17 cellular contexts compared by ENCODE assay signal in the genomic region with DNA sequence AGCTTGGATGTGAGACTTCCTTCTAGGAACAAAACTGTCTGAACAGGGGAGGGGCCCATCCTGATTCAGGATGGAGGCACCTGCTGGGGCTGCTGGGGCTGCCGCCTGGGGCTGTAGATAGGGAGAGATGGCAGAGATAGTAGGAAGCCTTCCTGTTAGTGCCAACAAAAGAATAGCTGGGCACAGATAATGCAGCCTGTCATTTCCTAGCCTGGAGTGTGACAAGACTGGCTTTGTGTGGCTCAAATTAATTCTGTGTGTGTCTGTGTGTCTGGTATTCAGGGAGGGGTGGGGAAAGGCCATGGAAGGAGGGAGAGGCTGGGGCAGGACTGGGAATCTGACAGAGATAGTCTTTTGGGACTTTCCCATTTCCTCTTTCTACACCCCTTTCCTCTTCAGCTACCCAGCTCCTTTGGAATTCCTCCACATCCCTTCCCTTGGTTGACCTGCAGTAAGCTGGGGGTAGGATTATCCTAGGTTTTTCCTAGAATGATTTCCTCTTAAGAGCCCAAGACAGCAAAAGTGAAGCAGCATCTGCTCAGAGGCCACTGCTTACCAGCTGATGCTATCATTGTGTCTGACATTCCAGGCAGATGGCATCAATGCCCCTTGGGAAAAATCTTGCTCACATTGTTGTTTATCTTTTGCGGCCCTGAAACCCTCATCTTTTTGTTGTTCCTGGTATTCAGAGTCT.
DNase-seq lines count a peak whose midpoint lies in the region; FAIRE-seq and TF ChIP-seq lines count a peak whose summit lies in the region.
"Had no signal": no experiment of that assay in that cellular context is flagged by ENCODE, and none has a peak within 500 bp of the region (broad histone marks: within the 10 kb centered on the region; RNA-seq: fewer than 3 reads in every experiment).

No MANE protein-coding gene starts in this region.

- H2AFZ ChIP-seq in parathyroid adenoma, result peak overlapping the region; percentile 35

- H3K36me3 Mint-ChIP-seq in CD14-positive monocyte, result no peaks in the 10 kb centered on the region

- no peaks in the 10 kb centered on the region for H3K79me2 ChIP-seq in parathyroid adenoma

- no peaks in the 10 kb centered on the region for H3K4me1 Mint-ChIP-seq in CD14-positive monocyte
- H3K4me1 Mint-ChIP-seq: activated CD4-positive, alpha-beta T cell treated with anti-CD3 and anti-CD28 coated beads, Interleukin-2, amount 10 ng/mL, durations not matched to agents 24 days and 14 days had no signal

- FAIRE-seq in frontal cortex (lab: Jason Lieb, UNC), result no peak
- FAIRE-seq: GM12892, RCC 7860 had no signal

- H3K9ac ChIP-seq in parathyroid adenoma, result no peak overlapping the region

- peaks cover 7% of the 10 kb centered on the region; the same call in 1 of the 2 replicates for H3K4me1 ChIP-seq in SJSA1 (replicated peaks)
- peaks cover 8% of the 10 kb centered on the region for H3K4me1 ChIP-seq in parathyroid adenoma
- H3K4me1 ChIP-seq: adrenal gland, prostate gland, transverse colon had no signal

- peaks cover 2 to 3% (median 3%) of the 10 kb centered on the region in 3 donors for H3K27me3 Mint-ChIP-seq in CD14-positive monocyte (ENCODE audit: low read depth in 3 of 3)
- H3K27me3 Mint-ChIP-seq: activated CD4-positive, alpha-beta T cell treated with anti-CD3 and anti-CD28 coated beads, Interleukin-2, amount 10 ng/mL, durations not matched to agents 24 days and 14 days had no signal

- H3K27ac Mint-ChIP-seq in CD14-positive monocyte, result no peak overlapping the region
- H3K27ac Mint-ChIP-seq: activated CD4-positive, alpha-beta T cell treated with anti-CD3 and anti-CD28 coated beads, Interleukin-2, amount 10 ng/mL, durations not matched to agents 24 days and 14 days; activated T-cell treated with anti-CD3 and anti-CD28 coated beads, Interleukin-2, amount 50 U/mL, for 72 hours had no signal

- H3K36me3 ChIP-seq in SJSA1 (no peaks in the 10 kb centered on the region), parathyroid adenoma (ENCODE audit: control insufficient read depth, insufficient read depth, low read length) (no peaks in the 10 kb centered on the region)
- H3K36me3 ChIP-seq: adrenal gland, prostate gland, transverse colon had no signal

- intact Hi-C loops in CD14-positive monocyte (cut with micrococcal nuclease), result no loop called here

- H3K4me3 Mint-ChIP-seq in CD14-positive monocyte, result no peak overlapping the region
- H3K4me3 Mint-ChIP-seq: activated CD4-positive, alpha-beta T cell treated with anti-CD3 and anti-CD28 coated beads, Interleukin-2, amount 10 ng/mL, durations not matched to agents 24 days and 14 days; activated T-cell treated with anti-CD3 and anti-CD28 coated beads, Interleukin-2, amount 50 U/mL, for 72 hours had no signal

- no peak overlapping the region for H3K4me2 ChIP-seq in parathyroid adenoma (ENCODE audit: low read length)

- H3K27me3 ChIP-seq in SJSA1 (replicated peaks) (no peaks in the 10 kb centered on the region), parathyroid adenoma (ENCODE audit: control insufficient read depth, insufficient read depth, low read length) (no peaks in the 10 kb centered on the region)
- H3K27me3 ChIP-seq: adrenal gland, transverse colon had no signal

- DNase-seq in D341Med (ENCODE audit: low spot score), result peak; percentile 37
- peak in 1 of 2 experiments; percentile 38 for DNase-seq in SJSA1 (ENCODE audit: low read depth in 1 of 2, low spot score in 2 of 2)
- DNase-seq in frontal cortex (ENCODE audit: low spot score in 2 of 2), result peak; percentile 11 to 19
- no peak for DNase-seq in CD14-positive monocyte (ENCODE audit: low spot score)
- DNase-seq in stimulated activated CD4-positive, alpha-beta T cell treated with anti-CD3 and anti-CD28 coated beads, Interleukin-4, amount 100 ng/mL, for 24 hours, result no peak
- DNase-seq in activated CD4-positive, CD25-positive, alpha-beta regulatory T cell treated with anti-CD3 and anti-CD28 coated beads, Interleukin-2, amount 50 U/mL, for 72 hours, result no peak
- DNase-seq in NCI-H748 (lab: John Stamatoyannopoulos, UW; ENCODE audit: unreplicated experiment), result no peak
- DNase-seq: activated CD4-positive, alpha-beta T cell treated with anti-CD3 and anti-CD28 coated beads, Interleukin-2, amount 10 ng/mL, durations not matched to agents 24 days and 14 days; activated T-cell treated with anti-CD3 and anti-CD28 coated beads, Interleukin-2, amount 50 U/mL, for 72 hours; adrenal gland; mucosa of descending colon; NCI-H526; transverse colon had no signal

- H3K9me3 Mint-ChIP-seq in CD14-positive monocyte, result peaks cover 0 to 17% (median 4%) of the 10 kb centered on the region in 7 donors
- H3K9me3 Mint-ChIP-seq: activated CD4-positive, alpha-beta T cell treated with anti-CD3 and anti-CD28 coated beads, Interleukin-2, amount 10 ng/mL, durations not matched to agents 24 days and 14 days; activated T-cell treated with anti-CD3 and anti-CD28 coated beads, Interleukin-2, amount 50 U/mL, for 72 hours had no signal

- no peak overlapping the region for H3K4me3 ChIP-seq in SJSA1
- no peak overlapping the region for H3K4me3 ChIP-seq in parathyroid adenoma (ENCODE audit: low read depth, low read length)
- H3K4me3 ChIP-seq: adrenal gland, mucosa of descending colon, prostate gland, transverse colon had no signal

- peak overlapping the region; percentile 17; the same call in 1 of the 2 replicates for H3K27ac ChIP-seq in SJSA1
- H3K27ac ChIP-seq in parathyroid adenoma, result peak overlapping the region; percentile 29
- H3K27ac ChIP-seq: adrenal gland, prostate gland, transverse colon had no signal

- H3K9me3 ChIP-seq in SJSA1 (replicated peaks) (no peaks in the 10 kb centered on the region; the same call in 1 of the 2 replicates), parathyroid adenoma (ENCODE audit: control insufficient read depth, low read length) (no peaks in the 10 kb centered on the region)
- H3K9me3 ChIP-seq: adrenal gland, mucosa of descending colon, prostate gland, transverse colon had no signal

- TF ChIP-seq CTCF in parathyroid adenoma (IDR thresholded peaks at IDR 0.05) (no peak), CD14-positive monocyte (IDR thresholded peaks at IDR 0.05) (no peak)

Comparison
In these comparisons a context has a peak if more than half of its experiments do, and no peak if none do; other contexts are left out.
1. DNase-seq: peak in D341Med (single experiment) and frontal cortex (2 of 2); none in CD14-positive monocyte (single experiment), stimulated activated CD4-positive, alpha-beta T cell treated with anti-CD3 and anti-CD28 coated beads, Interleukin-4, amount 100 ng/mL, for 24 hours (single experiment), activated CD4-positive, CD25-positive, alpha-beta regulatory T cell treated with anti-CD3 and anti-CD28 coated beads, Interleukin-2, amount 50 U/mL, for 72 hours (single experiment) and NCI-H748 (single experiment).